Comparison of ENCODE assay signal across 8 cellular contexts in the genomic region with DNA sequence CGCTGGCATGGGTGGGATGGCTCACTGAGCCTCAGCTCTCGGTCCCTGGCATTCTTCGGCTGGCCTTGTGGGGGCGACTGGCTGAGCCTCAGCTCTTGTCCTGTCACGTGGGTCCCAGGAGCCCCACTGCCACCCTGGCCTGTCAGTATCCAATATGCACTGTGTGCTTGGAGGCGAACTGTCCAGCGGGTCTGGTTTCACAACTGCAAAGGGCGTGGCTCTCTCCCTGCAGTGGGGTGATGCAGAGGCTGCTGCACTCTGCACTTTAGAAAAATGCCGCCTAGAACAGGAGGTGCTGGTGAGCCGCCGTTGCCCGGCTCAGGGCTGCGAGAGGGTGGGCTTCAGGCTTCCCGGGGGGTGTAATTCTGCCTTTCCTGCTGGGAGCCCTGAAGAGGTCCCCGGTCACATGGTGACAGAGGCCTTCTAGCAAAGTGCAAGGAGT. TPM values are rescaled to one million over a fixed set of nuclear protein-coding genes. Genes with fewer than 3 reads are reported as not detected.
DNase-seq lines count a peak whose midpoint lies in the region; ATAC-seq and TF ChIP-seq lines count a peak whose summit lies in the region.

No MANE protein-coding gene starts in this region.

- no peak overlapping the region for H3K27ac ChIP-seq in breast epithelium

- H3K9me3 ChIP-seq in breast epithelium (no peaks in the 10 kb centered on the region), adipocyte (ENCODE audit: control insufficient read depth, low read length) (no peaks in the 10 kb centered on the region)

- no peaks in the 10 kb centered on the region for H3K9me3 Mint-ChIP-seq in MCF 10A (ENCODE audit: unreplicated experiment)

- H3K4me1 ChIP-seq in breast epithelium (no peaks in the 10 kb centered on the region), adipocyte (ENCODE audit: control insufficient read depth, insufficient read depth, low read length) (peaks cover 9% of the 10 kb centered on the region)

- no peak for TF ChIP-seq CTCF in MCF 10A (IDR thresholded peaks at IDR 0.05; ENCODE audit: unreplicated experiment)
- no peak for TF ChIP-seq CTCF in breast epithelium (IDR thresholded peaks at IDR 0.05)

- BruUV-seq in MCF 10A (replicated peaks; lab: Mats Ljungman, UMichigan) = no TSS peak

- no peak for TF ChIP-seq POLR2A in breast epithelium (IDR thresholded peaks at IDR 0.05)

- POLR2A ChIA-PET in MCF 10A (lab: Yijun Ruan, JAX) = no interaction called here

- H3K4me3 Mint-ChIP-seq in MCF 10A (ENCODE audit: unreplicated experiment) = no peak overlapping the region

- DNase-seq in MCF 10A (ENCODE audit: unreplicated experiment) (peak; percentile 62), breast epithelium (ENCODE audit: low spot score in 2 of 2) (no peak), NCI-H2171 treated with DMSO at 0.1 percent for 48 hours (lab: John Stamatoyannopoulos, UW) (peak; percentile 44), adipocyte (ENCODE audit: low read depth) (peak; percentile 78), left colon (peak; percentile 52 to 68), NCI-H345 treated with DMSO at 0.1 percent for 48 hours (lab: John Stamatoyannopoulos, UW; ENCODE audit: unreplicated experiment) (no peak)

- H3K4me1 Mint-ChIP-seq in MCF 10A (ENCODE audit: insufficient read depth, unreplicated experiment) = peaks cover 8% of the 10 kb centered on the region

- CTCF ChIA-PET in MCF 10A (lab: Yijun Ruan, JAX) = no interaction called here

- ATAC-seq in left colon = peak; percentile 76
- no peak for ATAC-seq in HG03469 (IDR thresholded peaks at IDR 0.05; ENCODE audit: unreplicated experiment)
- ATAC-seq in GM19351 (IDR thresholded peaks at IDR 0.05; ENCODE audit: unreplicated experiment) = no peak

- H3K27me3 ChIP-seq in breast epithelium = peaks cover 0 to 25% of the 10 kb centered on the region in 2 donors
- H3K27me3 ChIP-seq in adipocyte (replicated peaks; ENCODE audit: control insufficient read depth, insufficient read depth, low read length) = peaks cover 25% of the 10 kb centered on the region

- H3K27me3 Mint-ChIP-seq in MCF 10A (ENCODE audit: insufficient read depth, unreplicated experiment) = no peaks in the 10 kb centered on the region

- no peaks in the 10 kb centered on the region for H3K36me3 ChIP-seq in breast epithelium
- no peaks in the 10 kb centered on the region for H3K36me3 ChIP-seq in adipocyte (ENCODE audit: control insufficient read depth, insufficient read depth, low read length, severe bottlenecking)

- H3K36me3 Mint-ChIP-seq in MCF 10A (ENCODE audit: insufficient read depth, unreplicated experiment) = no peaks in the 10 kb centered on the region

- no peak overlapping the region for H3K4me3 ChIP-seq in breast epithelium
- H3K4me3 ChIP-seq in adipocyte (ENCODE audit: low read length) = no peak overlapping the region

- H3K27ac Mint-ChIP-seq in MCF 10A (ENCODE audit: low read depth, unreplicated experiment) = no peak overlapping the region

- intact Hi-C loops in MCF 10A (cut with micrococcal nuclease) (no loop called here), breast epithelium (cut with DNase I; ENCODE audit: low total_unique reads) (no loop called here), left colon (cut with DNase I, micrococcal nuclease) (no loop called here)

- peak overlapping the region; percentile 31 for H3K9ac ChIP-seq in adipocyte (ENCODE audit: low read length)

RNA-seq across cellular contexts. Expression of gene TMEM255B, which starts 17.0 kb away (rescaled TPM):
- total RNA-seq in MCF 10A (2022) = 7.0 and 15.8 TPM in 2 replicates
- total RNA-seq in breast epithelium = 10 to 100 TPM in 1 of 3 donors, 1 to 10 TPM in 2; 2.3 to 11.8 (median 5.2) TPM
- total RNA-seq in left colon = 1 to 10 TPM; 1.9 to 2.4 TPM

Comparison
In these comparisons a context has a peak if more than half of its experiments do, and no peak if none do; other contexts are left out.
1. DNase-seq: peak in MCF 10A (single experiment), NCI-H2171 treated with DMSO at 0.1 percent for 48 hours (single experiment), adipocyte (single experiment) and left colon (2 of 2); none in breast epithelium (0 of 2) and NCI-H345 treated with DMSO at 0.1 percent for 48 hours (single experiment).